ENCODE assay signal across 15 cellular contexts in the genomic region with DNA sequence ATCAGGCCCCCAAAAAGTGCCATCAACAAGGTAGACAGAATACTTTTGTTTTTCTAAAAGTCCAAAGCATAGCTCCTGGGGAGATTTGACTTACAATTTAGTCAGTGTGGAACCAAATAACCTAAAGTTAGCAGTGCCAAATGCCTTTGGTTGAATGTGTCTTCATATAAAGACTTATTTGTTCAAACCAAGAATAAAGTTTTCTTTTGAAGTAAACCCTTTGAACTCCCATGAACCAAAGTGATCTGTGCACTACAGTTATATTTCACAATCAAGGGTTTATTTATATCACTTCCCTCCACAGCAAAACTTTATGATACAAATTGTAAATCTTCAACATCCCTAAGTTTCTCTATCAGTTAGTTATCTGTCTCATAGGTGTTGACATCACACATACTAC.
"Had no signal": no experiment of that assay in that cellular context is flagged by ENCODE, and none has a peak within 500 bp of the region (broad histone marks: within the 10 kb centered on the region; RNA-seq: fewer than 3 reads in every experiment).

No MANE protein-coding gene starts in this region.

- H3K27me3 ChIP-seq: breast epithelium, hepatocyte, pancreas, upper lobe of right lung had no signal

- H3K4me3 ChIP-seq: breast epithelium, hepatocyte, lung, pancreas, thoracic aorta, upper lobe of right lung had no signal

- H3K36me3 ChIP-seq: breast epithelium, pancreas, thoracic aorta, upper lobe of right lung had no signal

- H2AFZ ChIP-seq: hepatocyte had no signal

- H3K4me2 ChIP-seq: hepatocyte had no signal

- ATAC-seq: activated T-helper 17 cell treated with anti-CD3 and anti-CD28 coated beads, Interleukin-2, amount 50 U/mL, for 72 hours; pancreas; upper lobe of right lung had no signal

- H3K9me3 ChIP-seq: breast epithelium, pancreas, thoracic aorta, upper lobe of right lung had no signal

- H3K27ac ChIP-seq: hepatocyte, pancreas, thoracic aorta, upper lobe of right lung had no signal

- DNase-seq: activated CD4-positive, alpha-beta T cell treated with anti-CD3 and anti-CD28 coated beads, Interleukin-2, amount 50 U/mL, for 1 hour; activated naive CD4-positive, alpha-beta T cell treated with Interleukin-2 at 50 U/mL for 16 hours; aorta; cerebellar nuclear complex; endodermal cell; islet precursor cell; pancreas; stimulated activated CD4-positive, alpha-beta T cell treated with anti-CD3 and anti-CD28 coated beads, Interleukin-12 subunit alpha, Interleukin-12 subunit beta, amount 100 ng/mL, for 4 hours; stimulated activated CD4-positive, alpha-beta T cell treated with anti-CD3 and anti-CD28 coated beads, Interleukin-2, amount 100 ng/mL, for 24 hours; upper lobe of right lung had no signal

- FAIRE-seq: pancreas had no signal

- H3K79me2 ChIP-seq: hepatocyte had no signal

- H3K4me1 ChIP-seq: breast epithelium, pancreas, upper lobe of right lung had no signal
